1 cellular context compared by ENCODE assay signal in the genomic region with DNA sequence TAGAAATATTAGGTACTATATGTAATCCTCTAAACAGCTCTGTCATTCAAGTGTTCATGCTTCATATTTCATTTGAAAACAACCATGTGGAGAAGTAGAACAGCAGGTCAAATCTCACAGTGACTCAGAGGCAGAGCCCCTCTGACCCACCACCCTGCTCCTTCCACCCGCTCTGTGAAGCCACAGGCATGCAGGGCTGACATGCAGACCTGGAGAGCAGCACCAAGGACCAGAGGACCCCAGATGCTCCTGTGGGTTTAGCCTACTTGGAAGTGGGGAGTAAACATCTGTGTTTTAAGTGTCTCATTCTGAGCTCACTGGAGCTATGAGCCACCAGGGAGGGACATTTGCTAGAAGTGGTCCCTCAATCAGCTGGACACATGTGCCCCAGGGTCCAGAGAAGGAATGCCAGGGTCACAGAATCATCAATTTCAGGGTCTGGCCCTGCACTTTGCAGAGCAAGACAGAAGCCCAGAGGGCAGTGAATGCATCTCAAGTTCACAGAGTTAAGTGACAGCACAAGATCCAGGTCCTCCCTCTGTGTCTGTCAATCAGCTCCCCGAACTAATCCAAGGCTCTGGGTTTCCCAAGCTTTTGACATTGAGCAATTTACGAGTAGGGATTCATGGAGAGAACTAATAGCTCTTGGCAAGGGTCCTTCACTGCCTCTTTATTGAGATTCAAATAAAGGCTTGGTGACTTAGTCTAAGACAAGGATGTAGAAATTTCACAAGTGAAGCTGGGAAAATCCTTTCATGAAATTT.
TF ChIP-seq lines count a peak whose summit lies in the region.

No MANE protein-coding gene starts in this region.

TF ChIP-seq in IMR-90, 13 proteins besides CTCF, POLR2A, EP300 and RAD21:
- no peak for TF ChIP-seq NFE2L2 (IDR thresholded peaks at IDR 0.05; ENCODE audit: low read depth, low read length)
- TF ChIP-seq MXI1 (IDR thresholded peaks at IDR 0.05; ENCODE audit: borderline replicate concordance, low read depth, low read length) = no peak
- TF ChIP-seq, protein P1, sequence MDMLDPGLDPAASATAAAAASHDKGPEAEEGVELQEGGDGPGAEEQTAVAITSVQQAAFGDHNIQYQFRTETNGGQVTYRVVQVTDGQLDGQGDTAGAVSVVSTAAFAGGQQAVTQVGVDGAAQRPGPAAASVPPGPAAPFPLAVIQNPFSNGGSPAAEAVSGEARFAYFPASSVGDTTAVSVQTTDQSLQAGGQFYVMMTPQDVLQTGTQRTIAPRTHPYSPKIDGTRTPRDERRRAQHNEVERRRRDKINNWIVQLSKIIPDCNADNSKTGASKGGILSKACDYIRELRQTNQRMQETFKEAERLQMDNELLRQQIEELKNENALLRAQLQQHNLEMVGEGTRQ (IDR thresholded peaks at IDR 0.05; ENCODE audit: low read depth, low read length) = no peak
- no peak for TF ChIP-seq RCOR1 (IDR thresholded peaks at IDR 0.05; ENCODE audit: insufficient replicate concordance, low read length)
- TF ChIP-seq RFX5 (IDR thresholded peaks at IDR 0.05; ENCODE audit: low read depth, low read length) = no peak
- TF ChIP-seq FOS (IDR thresholded peaks at IDR 0.05; ENCODE audit: low read depth, low read length) = no peak
- TF ChIP-seq, protein P2, sequence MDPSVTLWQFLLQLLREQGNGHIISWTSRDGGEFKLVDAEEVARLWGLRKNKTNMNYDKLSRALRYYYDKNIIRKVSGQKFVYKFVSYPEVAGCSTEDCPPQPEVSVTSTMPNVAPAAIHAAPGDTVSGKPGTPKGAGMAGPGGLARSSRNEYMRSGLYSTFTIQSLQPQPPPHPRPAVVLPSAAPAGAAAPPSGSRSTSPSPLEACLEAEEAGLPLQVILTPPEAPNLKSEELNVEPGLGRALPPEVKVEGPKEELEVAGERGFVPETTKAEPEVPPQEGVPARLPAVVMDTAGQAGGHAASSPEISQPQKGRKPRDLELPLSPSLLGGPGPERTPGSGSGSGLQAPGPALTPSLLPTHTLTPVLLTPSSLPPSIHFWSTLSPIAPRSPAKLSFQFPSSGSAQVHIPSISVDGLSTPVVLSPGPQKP (IDR thresholded peaks at IDR 0.05; ENCODE audit: borderline replicate concordance, low read depth, low read length) = no peak
- TF ChIP-seq CEBPB (IDR thresholded peaks at IDR 0.05; ENCODE audit: low read depth, low read length) = no peak
- TF ChIP-seq MAZ (IDR thresholded peaks at IDR 0.05; ENCODE audit: borderline replicate concordance, low read depth, low read length) = no peak
- TF ChIP-seq MAFK (IDR thresholded peaks at IDR 0.05; ENCODE audit: low read depth, low read length) = no peak
- no peak for TF ChIP-seq BHLHE40 (IDR thresholded peaks at IDR 0.05; ENCODE audit: low read depth, low read length)
- TF ChIP-seq SMC3 (IDR thresholded peaks at IDR 0.05; ENCODE audit: low read depth, low read length) = no peak
- TF ChIP-seq CHD1 (IDR thresholded peaks at IDR 0.05; ENCODE audit: low read depth, low read length) = no peak
